Comparison of ENCODE assay signal across 1 cellular context in genomic region chr1:118488776-118489175, GRCh38.
TF ChIP-seq lines count a peak whose summit lies in the region.

No MANE protein-coding gene starts in this region.

TF ChIP-seq in H1, 55 proteins besides CTCF, POLR2A, EP300 and RAD21:
- no peak for TF ChIP-seq CHD1 (IDR thresholded peaks at IDR 0.05; ENCODE audit: low read depth, low read length)
- no peak for TF ChIP-seq BACH1 (IDR thresholded peaks at IDR 0.05; ENCODE audit: low read length)
- TF ChIP-seq NRF1 (IDR thresholded peaks at IDR 0.05; ENCODE audit: low read depth, low read length): no peak
- TF ChIP-seq YY1 (IDR thresholded peaks at IDR 0.05; ENCODE audit: low read depth, low read length): no peak
- no peak for TF ChIP-seq FOSL1 (IDR thresholded peaks at IDR 0.05; ENCODE audit: insufficient read depth, low read depth, low read length)
- no peak for TF ChIP-seq CREB1 (IDR thresholded peaks at IDR 0.05)
- no peak for TF ChIP-seq USF2 (IDR thresholded peaks at IDR 0.05; ENCODE audit: low read length)
- TF ChIP-seq BCL11A (IDR thresholded peaks at IDR 0.05; ENCODE audit: low read depth in 2 of 2, low read length in 2 of 2): no peak
TF ChIP-seq in H1: peak in this region for 0.
